ENCODE assay signal across 7 cellular contexts in the genomic region with DNA sequence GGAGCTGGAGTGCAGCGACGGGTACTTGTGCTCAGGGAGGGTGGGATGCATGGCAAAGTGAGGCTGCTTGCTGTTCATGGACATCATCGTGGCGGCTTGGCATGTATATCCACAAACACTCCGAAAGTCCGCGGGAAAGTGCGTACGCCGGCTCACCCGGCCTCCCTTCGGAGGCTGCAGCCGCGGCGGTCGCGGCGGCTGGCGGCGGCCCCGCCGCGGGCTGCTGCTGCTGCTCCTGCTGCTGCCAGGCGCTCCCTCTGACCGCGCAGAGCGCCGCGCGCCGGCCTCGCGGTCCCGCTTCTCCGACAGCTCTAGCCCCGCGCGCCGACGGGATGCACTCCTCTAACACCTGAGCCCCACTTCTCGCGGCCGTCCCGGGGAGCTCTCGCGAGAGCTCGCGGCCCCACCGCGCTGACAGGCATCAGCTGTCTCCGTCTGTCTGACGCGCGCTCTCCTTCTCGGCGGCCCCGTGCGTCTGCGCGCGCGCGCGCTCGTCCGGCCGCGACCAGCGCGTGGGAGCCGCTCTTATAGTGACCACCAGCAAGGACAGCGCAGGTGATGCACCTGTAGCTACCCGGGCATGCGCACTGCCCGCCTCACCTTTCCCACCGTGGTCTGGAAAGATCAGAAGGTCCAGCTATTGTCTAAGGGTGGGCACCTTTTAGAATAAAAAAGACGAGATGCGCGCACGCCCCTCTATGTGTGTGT. TPM values are rescaled to one million over a fixed set of nuclear protein-coding genes. Genes with fewer than 3 reads are reported as not detected.
DNase-seq lines count a peak whose midpoint lies in the region; ATAC-seq and TF ChIP-seq lines count a peak whose summit lies in the region.

Gene POU4F1, minus strand, starts transcription at position 313 of the 708 bp plus-strand sequence. Its CDS starts 226 bp downstream, at position 87.

- H3K36me3 ChIP-seq in neuron (ENCODE audit: insufficient read depth, low read length) (no peaks in the 10 kb centered on the region), urinary bladder (ENCODE audit: insufficient read depth) (no peaks in the 10 kb centered on the region)

- peaks cover 2% of the 10 kb centered on the region for H3K9me3 ChIP-seq in neuron (ENCODE audit: low read length)

- ATAC-seq in GM18873 (IDR thresholded peaks at IDR 0.05; ENCODE audit: low FRiP score, unreplicated experiment): peak; percentile 75
- ATAC-seq in HG03039 (IDR thresholded peaks at IDR 0.05; ENCODE audit: unreplicated experiment): peak; percentile 92
- ATAC-seq in activated CD4-positive, CD25-positive, alpha-beta regulatory T cell treated with anti-CD3 and anti-CD28 coated beads, Interleukin-2, amount 50 U/mL, for 24 hours: peak; percentile 78 to 80

- peak within 1 kb of the TSS; percentile 97 for H2AFZ ChIP-seq in neuron (ENCODE audit: low read depth, low read length)

- DNase-seq in NCI-H2107 treated with DMSO at 0.1 percent for 48 hours (lab: John Stamatoyannopoulos, UW; ENCODE audit: unreplicated experiment) (peak; percentile 26), epithelial cell of esophagus (ENCODE audit: low read depth) (peak; percentile 78)

- TF ChIP-seq CTCF in epithelial cell of esophagus (IDR thresholded peaks at IDR 0.05; ENCODE audit: insufficient read depth, low read depth, low read length, missing control alignments): no peak

- WGBS in urinary bladder: 1% methylated on average over 80 of the region's 80 CpGs

- peak within 1 kb of the TSS; percentile 35 for H3K4me3 ChIP-seq in epithelial cell of esophagus (ENCODE audit: low read length)
- peak within 1 kb of the TSS; percentile 54 for H3K4me3 ChIP-seq in neuron (ENCODE audit: low read length)
- H3K4me3 ChIP-seq in urinary bladder (ENCODE audit: low read depth, low read length): peak within 1 kb of the TSS; percentile 26

- peaks cover 14% of the 10 kb centered on the region for H3K4me1 ChIP-seq in neuron (ENCODE audit: insufficient read depth, low read length)
- H3K4me1 ChIP-seq in urinary bladder (ENCODE audit: insufficient read depth): no peaks in the 10 kb centered on the region

- H3K27me3 ChIP-seq in neuron (ENCODE audit: insufficient read depth, low read length): peaks cover 95% of the 10 kb centered on the region

- no peak within 1 kb of the TSS for H3K27ac ChIP-seq in urinary bladder (ENCODE audit: low read depth)

RNA-seq across cellular contexts. Expression of gene POU4F1, which starts in this region (rescaled TPM):
- 0.11 TPM for total RNA-seq in urinary bladder
- polyA plus RNA-seq in urinary bladder: not detected
